In genomic region chr14:70822706-70823185, GRCh38 we compare ENCODE assay signal across 1 cellular context.
TF ChIP-seq lines count a peak whose summit lies in the region.

No MANE protein-coding gene starts in this region.

TF ChIP-seq in H1, 55 proteins besides CTCF, POLR2A, EP300 and RAD21 (continued from another document):
- TF ChIP-seq KDM5A (IDR thresholded peaks at IDR 0.05; ENCODE audit: low read length) (no peak), NRF1 (IDR thresholded peaks at IDR 0.05; ENCODE audit: low read depth, low read length) (no peak), HDAC2 (IDR thresholded peaks at IDR 0.05; ENCODE audit: borderline replicate concordance in 1 of 2, low read depth in 2 of 2, low read length in 2 of 2) (no peak), CBX8 (IDR thresholded peaks at IDR 0.05; ENCODE audit: borderline replicate concordance, low read depth, low read length) (no peak), RFX5 (IDR thresholded peaks at IDR 0.05; ENCODE audit: borderline replicate concordance, low read depth, low read length) (no peak), SP4 (IDR thresholded peaks at IDR 0.05; ENCODE audit: low read length) (no peak; the same call in 1 of the 2 replicates), SAP30 (IDR thresholded peaks at IDR 0.05; ENCODE audit: insufficient read depth, insufficient replicate concordance, low read length) (peak; percentile 37), SP2 (IDR thresholded peaks at IDR 0.05; ENCODE audit: low read length) (no peak), EGR1 (IDR thresholded peaks at IDR 0.05; ENCODE audit: borderline replicate concordance, low read depth, low read length) (no peak; the same call in 1 of the 2 replicates)
- TF ChIP-seq, protein P1, sequence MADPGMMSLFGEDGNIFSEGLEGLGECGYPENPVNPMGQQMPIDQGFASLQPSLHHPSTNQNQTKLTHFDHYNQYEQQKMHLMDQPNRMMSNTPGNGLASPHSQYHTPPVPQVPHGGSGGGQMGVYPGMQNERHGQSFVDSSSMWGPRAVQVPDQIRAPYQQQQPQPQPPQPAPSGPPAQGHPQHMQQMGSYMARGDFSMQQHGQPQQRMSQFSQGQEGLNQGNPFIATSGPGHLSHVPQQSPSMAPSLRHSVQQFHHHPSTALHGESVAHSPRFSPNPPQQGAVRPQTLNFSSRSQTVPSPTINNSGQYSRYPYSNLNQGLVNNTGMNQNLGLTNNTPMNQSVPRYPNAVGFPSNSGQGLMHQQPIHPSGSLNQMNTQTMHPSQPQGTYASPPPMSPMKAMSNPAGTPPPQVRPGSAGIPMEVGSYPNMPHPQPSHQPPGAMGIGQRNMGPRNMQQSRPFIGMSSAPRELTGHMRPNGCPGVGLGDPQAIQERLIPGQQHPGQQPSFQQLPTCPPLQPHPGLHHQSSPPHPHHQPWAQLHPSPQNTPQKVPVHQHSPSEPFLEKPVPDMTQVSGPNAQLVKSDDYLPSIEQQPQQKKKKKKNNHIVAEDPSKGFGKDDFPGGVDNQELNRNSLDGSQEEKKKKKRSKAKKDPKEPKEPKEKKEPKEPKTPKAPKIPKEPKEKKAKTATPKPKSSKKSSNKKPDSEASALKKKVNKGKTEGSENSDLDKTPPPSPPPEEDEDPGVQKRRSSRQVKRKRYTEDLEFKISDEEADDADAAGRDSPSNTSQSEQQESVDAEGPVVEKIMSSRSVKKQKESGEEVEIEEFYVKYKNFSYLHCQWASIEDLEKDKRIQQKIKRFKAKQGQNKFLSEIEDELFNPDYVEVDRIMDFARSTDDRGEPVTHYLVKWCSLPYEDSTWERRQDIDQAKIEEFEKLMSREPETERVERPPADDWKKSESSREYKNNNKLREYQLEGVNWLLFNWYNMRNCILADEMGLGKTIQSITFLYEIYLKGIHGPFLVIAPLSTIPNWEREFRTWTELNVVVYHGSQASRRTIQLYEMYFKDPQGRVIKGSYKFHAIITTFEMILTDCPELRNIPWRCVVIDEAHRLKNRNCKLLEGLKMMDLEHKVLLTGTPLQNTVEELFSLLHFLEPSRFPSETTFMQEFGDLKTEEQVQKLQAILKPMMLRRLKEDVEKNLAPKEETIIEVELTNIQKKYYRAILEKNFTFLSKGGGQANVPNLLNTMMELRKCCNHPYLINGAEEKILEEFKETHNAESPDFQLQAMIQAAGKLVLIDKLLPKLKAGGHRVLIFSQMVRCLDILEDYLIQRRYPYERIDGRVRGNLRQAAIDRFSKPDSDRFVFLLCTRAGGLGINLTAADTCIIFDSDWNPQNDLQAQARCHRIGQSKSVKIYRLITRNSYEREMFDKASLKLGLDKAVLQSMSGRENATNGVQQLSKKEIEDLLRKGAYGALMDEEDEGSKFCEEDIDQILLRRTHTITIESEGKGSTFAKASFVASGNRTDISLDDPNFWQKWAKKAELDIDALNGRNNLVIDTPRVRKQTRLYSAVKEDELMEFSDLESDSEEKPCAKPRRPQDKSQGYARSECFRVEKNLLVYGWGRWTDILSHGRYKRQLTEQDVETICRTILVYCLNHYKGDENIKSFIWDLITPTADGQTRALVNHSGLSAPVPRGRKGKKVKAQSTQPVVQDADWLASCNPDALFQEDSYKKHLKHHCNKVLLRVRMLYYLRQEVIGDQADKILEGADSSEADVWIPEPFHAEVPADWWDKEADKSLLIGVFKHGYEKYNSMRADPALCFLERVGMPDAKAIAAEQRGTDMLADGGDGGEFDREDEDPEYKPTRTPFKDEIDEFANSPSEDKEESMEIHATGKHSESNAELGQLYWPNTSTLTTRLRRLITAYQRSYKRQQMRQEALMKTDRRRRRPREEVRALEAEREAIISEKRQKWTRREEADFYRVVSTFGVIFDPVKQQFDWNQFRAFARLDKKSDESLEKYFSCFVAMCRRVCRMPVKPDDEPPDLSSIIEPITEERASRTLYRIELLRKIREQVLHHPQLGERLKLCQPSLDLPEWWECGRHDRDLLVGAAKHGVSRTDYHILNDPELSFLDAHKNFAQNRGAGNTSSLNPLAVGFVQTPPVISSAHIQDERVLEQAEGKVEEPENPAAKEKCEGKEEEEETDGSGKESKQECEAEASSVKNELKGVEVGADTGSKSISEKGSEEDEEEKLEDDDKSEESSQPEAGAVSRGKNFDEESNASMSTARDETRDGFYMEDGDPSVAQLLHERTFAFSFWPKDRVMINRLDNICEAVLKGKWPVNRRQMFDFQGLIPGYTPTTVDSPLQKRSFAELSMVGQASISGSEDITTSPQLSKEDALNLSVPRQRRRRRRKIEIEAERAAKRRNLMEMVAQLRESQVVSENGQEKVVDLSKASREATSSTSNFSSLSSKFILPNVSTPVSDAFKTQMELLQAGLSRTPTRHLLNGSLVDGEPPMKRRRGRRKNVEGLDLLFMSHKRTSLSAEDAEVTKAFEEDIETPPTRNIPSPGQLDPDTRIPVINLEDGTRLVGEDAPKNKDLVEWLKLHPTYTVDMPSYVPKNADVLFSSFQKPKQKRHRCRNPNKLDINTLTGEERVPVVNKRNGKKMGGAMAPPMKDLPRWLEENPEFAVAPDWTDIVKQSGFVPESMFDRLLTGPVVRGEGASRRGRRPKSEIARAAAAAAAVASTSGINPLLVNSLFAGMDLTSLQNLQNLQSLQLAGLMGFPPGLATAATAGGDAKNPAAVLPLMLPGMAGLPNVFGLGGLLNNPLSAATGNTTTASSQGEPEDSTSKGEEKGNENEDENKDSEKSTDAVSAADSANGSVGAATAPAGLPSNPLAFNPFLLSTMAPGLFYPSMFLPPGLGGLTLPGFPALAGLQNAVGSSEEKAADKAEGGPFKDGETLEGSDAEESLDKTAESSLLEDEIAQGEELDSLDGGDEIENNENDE (IDR thresholded peaks at IDR 0.05; ENCODE audit: insufficient replicate concordance, low read length): no peak
